In genomic region chr19:18322318-18322758, GRCh38 we compare ENCODE assay signal across 8 cellular contexts. TPM values are rescaled to one million over a fixed set of nuclear protein-coding genes. Genes with fewer than 3 reads are reported as not detected.
DNase-seq lines count a peak whose midpoint lies in the region; ATAC-seq and TF ChIP-seq lines count a peak whose summit lies in the region.

No MANE protein-coding gene starts in this region.

- no peaks in the 10 kb centered on the region for H3K9me2 ChIP-seq in MM.1S (replicated peaks; ENCODE audit: insufficient read depth, low read length)

- H3K79me2 ChIP-seq in MM.1S (ENCODE audit: low read length), result peaks cover 46% of the 10 kb centered on the region

- H3K27ac ChIP-seq in MM.1S (ENCODE audit: low read length), result peak overlapping the region; percentile 58

- CTCF ChIA-PET in activated CD4-positive, alpha-beta memory T cell treated with anti-CD3 and anti-CD28 coated beads, Interleukin-2, amount 10 ng/mL, durations not matched to agents 7 days and 5 days (lab: Charles Lee), result interaction anchor here (0.6 to 13.8 kb wide), 20 partner anchors 10 to 170 kb away, joined by 3 to 393 read pairs (median 5); partner anchors contain the start of genes IQCN, JUND, MPV17L2 and RAB3A

- H3K4me3 Mint-ChIP-seq in activated CD4-positive, alpha-beta memory T cell treated with anti-CD3 and anti-CD28 coated beads, Interleukin-2, amount 10 ng/mL, durations not matched to agents 7 days and 5 days, result peak overlapping the region; percentile 91
- peak overlapping the region; percentile 86 for H3K4me3 Mint-ChIP-seq in osteocyte (ENCODE audit: unreplicated experiment)

- TF ChIP-seq CTCF in MM.1S (IDR thresholded peaks at IDR 0.05; ENCODE audit: low read length) (peak; percentile 27), fibroblast of villous mesenchyme (IDR thresholded peaks at IDR 0.05; ENCODE audit: insufficient read depth, low read depth, low read length) (peak; percentile 41), osteocyte (IDR thresholded peaks at IDR 0.05) (peak; percentile 28)

- peak overlapping the region; percentile 57; the same call in 1 of the 2 replicates for H2AFZ ChIP-seq in MM.1S (ENCODE audit: low read length)

- H3K9me3 ChIP-seq in MM.1S (replicated peaks; ENCODE audit: insufficient read depth, low read length), result no peaks in the 10 kb centered on the region

- H3K27me3 ChIP-seq in MM.1S (replicated peaks; ENCODE audit: insufficient read depth, low read length), result no peaks in the 10 kb centered on the region

- no peaks in the 10 kb centered on the region for H3K9me3 Mint-ChIP-seq in activated CD4-positive, alpha-beta memory T cell treated with anti-CD3 and anti-CD28 coated beads, Interleukin-2, amount 10 ng/mL, durations not matched to agents 7 days and 5 days
- no peaks in the 10 kb centered on the region for H3K9me3 Mint-ChIP-seq in osteocyte (ENCODE audit: unreplicated experiment)

- no peak for ATAC-seq in HG02798 (IDR thresholded peaks at IDR 0.05; ENCODE audit: poor library complexity, unreplicated experiment)

- no peaks in the 10 kb centered on the region for H3K27me3 Mint-ChIP-seq in activated CD4-positive, alpha-beta memory T cell treated with anti-CD3 and anti-CD28 coated beads, Interleukin-2, amount 10 ng/mL, durations not matched to agents 7 days and 5 days
- H3K27me3 Mint-ChIP-seq in osteocyte (ENCODE audit: unreplicated experiment), result no peaks in the 10 kb centered on the region

- peak overlapping the region; percentile 96 for H3K27ac Mint-ChIP-seq in activated CD4-positive, alpha-beta memory T cell treated with anti-CD3 and anti-CD28 coated beads, Interleukin-2, amount 10 ng/mL, durations not matched to agents 7 days and 5 days
- H3K27ac Mint-ChIP-seq in osteocyte (ENCODE audit: unreplicated experiment), result peak overlapping the region; percentile 90

- DNase-seq in activated naive CD4-positive, alpha-beta T cell treated with Interleukin-2 at 50 U/mL for 16 hours, result peak; percentile 39
- DNase-seq in activated naive CD4-positive, alpha-beta T cell treated with anti-CD3 and anti-CD28 coated beads, Interleukin-2, amount 50 U/mL, for 16 hours, result no peak
- DNase-seq in MM.1S (peak; percentile 53), fibroblast of villous mesenchyme (ENCODE audit: low read depth) (peak; percentile 77), osteocyte (ENCODE audit: extremely low spot score, unreplicated experiment) (no peak), GOT3 (lab: John Stamatoyannopoulos, UW) (no peak)
- DNase-seq in activated CD4-positive, alpha-beta memory T cell treated with anti-CD3 and anti-CD28 coated beads, Interleukin-2, amount 10 ng/mL, durations not matched to agents 7 days and 5 days, result peak; percentile 65

- peak overlapping the region; percentile 93 for H3K9ac ChIP-seq in MM.1S (ENCODE audit: low read length)

- H3K4me1 ChIP-seq in MM.1S (ENCODE audit: low read length), result peaks cover 17% of the 10 kb centered on the region

- peak overlapping the region; percentile 84 for H3K4me3 ChIP-seq in MM.1S (ENCODE audit: low read length)
- peak overlapping the region; percentile 73 for H3K4me3 ChIP-seq in fibroblast of villous mesenchyme (ENCODE audit: low read depth, low read length)

- peaks cover 60% of the 10 kb centered on the region for H3K4me1 Mint-ChIP-seq in activated CD4-positive, alpha-beta memory T cell treated with anti-CD3 and anti-CD28 coated beads, Interleukin-2, amount 10 ng/mL, durations not matched to agents 7 days and 5 days
- peaks cover 27% of the 10 kb centered on the region for H3K4me1 Mint-ChIP-seq in osteocyte (ENCODE audit: unreplicated experiment)

- H3F3A ChIP-seq in MM.1S (ENCODE audit: insufficient read depth, low read length), result peaks cover 10% of the 10 kb centered on the region

- no peaks in the 10 kb centered on the region for H3K36me3 ChIP-seq in MM.1S (replicated peaks; ENCODE audit: insufficient read depth, low read length)

- POLR2A ChIA-PET in activated CD4-positive, alpha-beta memory T cell treated with anti-CD3 and anti-CD28 coated beads, Interleukin-2, amount 10 ng/mL, durations not matched to agents 7 days and 5 days (lab: Charles Lee), result interaction anchor here (0.9 to 25.3 kb wide), 16 partner anchors 9 to 1013 kb away, joined by 3 to 1184 read pairs (median 6); partner anchors contain the start of genes DDA1, IQCN, JUND and MPV17L2

- peaks cover 42% of the 10 kb centered on the region for H3K36me3 Mint-ChIP-seq in activated CD4-positive, alpha-beta memory T cell treated with anti-CD3 and anti-CD28 coated beads, Interleukin-2, amount 10 ng/mL, durations not matched to agents 7 days and 5 days (ENCODE audit: low read depth)
- no peaks in the 10 kb centered on the region for H3K36me3 Mint-ChIP-seq in osteocyte (ENCODE audit: unreplicated experiment)

- no peaks in the 10 kb centered on the region for H4K20me1 ChIP-seq in MM.1S (ENCODE audit: insufficient read depth, low read length)

- H3K4me2 ChIP-seq in MM.1S (ENCODE audit: low read depth, low read length), result peak overlapping the region; percentile 82

RNA-seq across cellular contexts. Expression of gene LSM4, which starts 0.5 kb away (rescaled TPM):
- 100 to 1,000 TPM; 180 to 186 TPM for total RNA-seq in activated CD4-positive, alpha-beta memory T cell treated with anti-CD3 and anti-CD28 coated beads, Interleukin-2, amount 10 ng/mL, durations not matched to agents 7 days and 5 days
- 131 and 143 TPM in 2 replicates for total RNA-seq in fibroblast of villous mesenchyme
- total RNA-seq in osteocyte, result 92.1 and 98.1 TPM in 2 replicates

RNA-seq across cellular contexts. Expression of gene PGPEP1, which starts 18.1 kb away (rescaled TPM):
- total RNA-seq in activated CD4-positive, alpha-beta memory T cell treated with anti-CD3 and anti-CD28 coated beads, Interleukin-2, amount 10 ng/mL, durations not matched to agents 7 days and 5 days, result 10 to 100 TPM; 42.7 to 44.0 TPM
- 24.8 and 29.8 TPM in 2 replicates for total RNA-seq in fibroblast of villous mesenchyme
- total RNA-seq in osteocyte, result 36.1 and 38.5 TPM in 2 replicates

RNA-seq across cellular contexts. Expression of gene JUND, which starts 40.9 kb away (rescaled TPM):
- total RNA-seq in activated CD4-positive, alpha-beta memory T cell treated with anti-CD3 and anti-CD28 coated beads, Interleukin-2, amount 10 ng/mL, durations not matched to agents 7 days and 5 days, result 100 to 1,000 TPM; 390 to 402 TPM
- total RNA-seq in fibroblast of villous mesenchyme, result 111 and 150 TPM in 2 replicates
- 203 and 241 TPM in 2 replicates for total RNA-seq in osteocyte

RNA-seq across cellular contexts. Expression of gene IQCN, which starts 48.1 kb away (rescaled TPM):
- 1 to 10 TPM; 1.6 to 1.7 TPM for total RNA-seq in activated CD4-positive, alpha-beta memory T cell treated with anti-CD3 and anti-CD28 coated beads, Interleukin-2, amount 10 ng/mL, durations not matched to agents 7 days and 5 days
- 0.86 and 0.97 TPM in 2 replicates for total RNA-seq in fibroblast of villous mesenchyme
- total RNA-seq in osteocyte, result 6.9 and 10.4 TPM in 2 replicates

Comparison
In these comparisons a context has a peak if more than half of its experiments do, and no peak if none do; other contexts are left out.
1. DNase-seq: peak in activated naive CD4-positive, alpha-beta T cell treated with Interleukin-2 at 50 U/mL for 16 hours (single experiment), MM.1S (single experiment), activated CD4-positive, alpha-beta memory T cell treated with anti-CD3 and anti-CD28 coated beads, Interleukin-2, amount 10 ng/mL, durations not matched to agents 7 days and 5 days (single experiment) and fibroblast of villous mesenchyme (single experiment); none in activated naive CD4-positive, alpha-beta T cell treated with anti-CD3 and anti-CD28 coated beads, Interleukin-2, amount 50 U/mL, for 16 hours (single experiment), osteocyte (single experiment) and GOT3 (single experiment).
2. Peak in every context shown above with its lines, with median percentiles within 50 percentile points of each other: CTCF ChIP-seq.